ENCODE assay signal across 1 cellular context in the genomic region with DNA sequence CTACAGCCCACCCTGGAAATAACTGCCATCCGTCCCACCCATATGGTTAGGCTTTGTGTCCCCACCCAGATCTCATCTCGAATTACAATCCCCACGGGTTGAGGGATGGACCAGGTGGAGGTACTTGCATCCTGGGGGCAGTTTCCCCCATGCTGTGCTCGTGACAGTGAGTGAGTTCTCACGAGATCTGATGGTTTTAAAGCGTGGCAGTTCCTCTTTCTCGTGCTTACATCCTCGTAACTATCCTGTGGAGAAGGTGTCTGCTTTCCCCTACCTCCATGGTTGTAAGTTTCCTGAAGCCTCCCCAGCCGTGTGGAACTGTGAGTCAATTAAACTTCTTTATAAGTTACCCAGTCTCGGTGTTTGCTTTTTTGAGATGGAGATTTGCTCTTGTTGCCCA. TPM values are rescaled to one million over a fixed set of nuclear protein-coding genes. Genes with fewer than 3 reads are reported as not detected.
"Had no signal": no experiment of that assay in that cellular context is flagged by ENCODE, and none has a peak within 500 bp of the region (broad histone marks: within the 10 kb centered on the region; RNA-seq: fewer than 3 reads in every experiment).

No MANE protein-coding gene starts in this region.

RNA-seq across cellular contexts. Expression of gene CLEC18A, which starts 17.0 kb away (rescaled TPM):
- total RNA-seq: H7 had no signal
